Comparison of ENCODE assay signal across 8 cellular contexts in genomic region chr17:56499799-56500388, GRCh38.
A peak's percentile ranks its signal among the peaks of the same experiment; 100 is the strongest.
DNase-seq lines count a peak whose midpoint lies in the region; ATAC-seq and TF ChIP-seq lines count a peak whose summit lies in the region.

No MANE protein-coding gene starts in this region.

- H3K36me3 Mint-ChIP-seq in activated CD4-positive, alpha-beta memory T cell treated with anti-CD3 and anti-CD28 coated beads for 36 hours: no peaks in the 10 kb centered on the region

- TF ChIP-seq POLR2A in lower leg skin (IDR thresholded peaks at IDR 0.05): no peak

- H4K5ac ChIP-seq in mesendoderm (ENCODE audit: low read length): no peak overlapping the region

- CTCF ChIA-PET in activated CD4-positive, alpha-beta memory T cell treated with anti-CD3 and anti-CD28 coated beads for 36 hours (lab: Charles Lee): interaction anchor here (0.6 to 5.3 kb wide), 18 partner anchors 9 to 559 kb away, joined by 3 to 55 read pairs (median 4); no protein-coding TSS in a partner anchor

- intact Hi-C loops in activated CD4-positive, alpha-beta memory T cell treated with anti-CD3 and anti-CD28 coated beads for 36 hours (cut with micrococcal nuclease): loop anchor here (5.0 kb wide), 1 partner anchor 217 kb away; no protein-coding TSS in a partner anchor
- intact Hi-C loops in lower leg skin (cut with DNase I; ENCODE audit: low total_unique reads): no loop called here

- no peak for TF ChIP-seq CTCF in lower leg skin (IDR thresholded peaks at IDR 0.05)

- no peak overlapping the region for H3K4me2 ChIP-seq in Karpas-422 (ENCODE audit: low read depth, low read length, poor library complexity, severe bottlenecking)
- H3K4me2 ChIP-seq in mesendoderm (ENCODE audit: low read length): no peak overlapping the region

- H3K4ac ChIP-seq in mesendoderm (ENCODE audit: low read depth, low read length): no peak overlapping the region

- H2BK120ac ChIP-seq in mesendoderm (ENCODE audit: low read depth, low read length): no peak overlapping the region

- no peak overlapping the region for H3K27ac Mint-ChIP-seq in activated CD4-positive, alpha-beta memory T cell treated with anti-CD3 and anti-CD28 coated beads for 36 hours

- H4K20me1 ChIP-seq in Karpas-422 (ENCODE audit: insufficient read depth, low read depth, low read length): no peaks in the 10 kb centered on the region

- no peaks in the 10 kb centered on the region for H3K4me1 Mint-ChIP-seq in activated CD4-positive, alpha-beta memory T cell treated with anti-CD3 and anti-CD28 coated beads for 36 hours (ENCODE audit: low read depth)

- no peaks in the 10 kb centered on the region for H3K9me2 ChIP-seq in Karpas-422 (replicated peaks; ENCODE audit: insufficient read depth, low read length)

- H3K4me3 ChIP-seq in Karpas-422 (ENCODE audit: low read length) (no peak overlapping the region), mesendoderm (ENCODE audit: low read length) (no peak overlapping the region), lower leg skin (ENCODE audit: low read depth, poor library complexity, severe bottlenecking) (no peak overlapping the region)

- H2BK5ac ChIP-seq in mesendoderm (ENCODE audit: low read length): no peak overlapping the region

- H2AFZ ChIP-seq in Karpas-422 (ENCODE audit: low read length): no peak overlapping the region

- H3K56ac ChIP-seq in mesendoderm (ENCODE audit: low read length): no peak overlapping the region

- no peak overlapping the region for H2AK5ac ChIP-seq in mesendoderm (ENCODE audit: low read length)

- H3K79me1 ChIP-seq in mesendoderm (ENCODE audit: low read length): no peaks in the 10 kb centered on the region

- H3K36me3 ChIP-seq in Karpas-422 (ENCODE audit: insufficient read depth, low read length) (no peaks in the 10 kb centered on the region), mesendoderm (ENCODE audit: control insufficient read depth, insufficient read depth, low read length) (no peaks in the 10 kb centered on the region)

- no peak for ATAC-seq in HG03520 (IDR thresholded peaks at IDR 0.05; ENCODE audit: unreplicated experiment)

- H3K9ac ChIP-seq in Karpas-422 (ENCODE audit: low read length): no peak overlapping the region
- no peak overlapping the region for H3K9ac ChIP-seq in mesendoderm (ENCODE audit: low read length)

- H3K27ac ChIP-seq in Karpas-422 (ENCODE audit: low read length) (no peak overlapping the region), mesendoderm (ENCODE audit: low read depth, low read length) (no peak overlapping the region)

- no peaks in the 10 kb centered on the region for H3K79me2 ChIP-seq in Karpas-422 (ENCODE audit: low read length)
- H3K79me2 ChIP-seq in mesendoderm (ENCODE audit: control insufficient read depth, insufficient read depth, low read length): no peaks in the 10 kb centered on the region

- DNase-seq in EH (ENCODE audit: low read depth): peak; percentile 40
- DNase-seq in Karpas-422: peak; percentile 86
- DNase-seq in activated CD4-positive, alpha-beta memory T cell treated with anti-CD3 and anti-CD28 coated beads for 36 hours: peak; percentile 11
- DNase-seq in mesendoderm: peak; percentile 48
- DNase-seq in NCI-H1436 (lab: John Stamatoyannopoulos, UW): no peak
- DNase-seq in lower leg skin (ENCODE audit: low spot score in 2 of 2): no peak
- DNase-seq in GOT3 (lab: John Stamatoyannopoulos, UW): no peak

- no peak overlapping the region for H3K18ac ChIP-seq in mesendoderm (ENCODE audit: low read length)

- peaks cover 17% of the 10 kb centered on the region for H3K4me1 ChIP-seq in Karpas-422 (ENCODE audit: low read length)
- no peaks in the 10 kb centered on the region for H3K4me1 ChIP-seq in mesendoderm (ENCODE audit: control insufficient read depth, low read depth, low read length)

- H3K9me3 ChIP-seq in Karpas-422 (ENCODE audit: low read length): no peaks in the 10 kb centered on the region

- POLR2A ChIA-PET in activated CD4-positive, alpha-beta memory T cell treated with anti-CD3 and anti-CD28 coated beads for 36 hours (lab: Charles Lee): no interaction called here

- H3K27me3 ChIP-seq in Karpas-422 (ENCODE audit: low read length): no peaks in the 10 kb centered on the region
- H3K27me3 ChIP-seq in mesendoderm (ENCODE audit: insufficient read depth, low read length, poor library complexity): no peaks in the 10 kb centered on the region

- H3K23ac ChIP-seq in mesendoderm (ENCODE audit: low read length): no peak overlapping the region

- no peak overlapping the region for H2BK15ac ChIP-seq in mesendoderm (replicated peaks; ENCODE audit: low read depth)

- H3K9me3 Mint-ChIP-seq in activated CD4-positive, alpha-beta memory T cell treated with anti-CD3 and anti-CD28 coated beads for 36 hours: no peaks in the 10 kb centered on the region

- H3K27me3 Mint-ChIP-seq in activated CD4-positive, alpha-beta memory T cell treated with anti-CD3 and anti-CD28 coated beads for 36 hours: no peaks in the 10 kb centered on the region

- no CpG with 5 or more reads among the region's 1 CpG for WGBS in mesendoderm (ENCODE audit: extremely low coverage, insufficient coverage, low lambda C conversion rate)
- 63 to 85% methylated on average over 1 of the region's 1 CpG for WGBS in lower leg skin, 2 donors

- H3K4me3 Mint-ChIP-seq in activated CD4-positive, alpha-beta memory T cell treated with anti-CD3 and anti-CD28 coated beads for 36 hours: no peak overlapping the region

- no peak overlapping the region for H4K8ac ChIP-seq in mesendoderm (ENCODE audit: low read depth, low read length)

Comparison
In these comparisons a context has a peak if more than half of its experiments do, and no peak if none do; other contexts are left out.
1. DNase-seq: peak in EH (single experiment), Karpas-422 (single experiment), activated CD4-positive, alpha-beta memory T cell treated with anti-CD3 and anti-CD28 coated beads for 36 hours (single experiment) and mesendoderm (single experiment); none in NCI-H1436 (single experiment), lower leg skin (0 of 2) and GOT3 (single experiment).